12 cellular contexts compared by ENCODE assay signal in the genomic region with DNA sequence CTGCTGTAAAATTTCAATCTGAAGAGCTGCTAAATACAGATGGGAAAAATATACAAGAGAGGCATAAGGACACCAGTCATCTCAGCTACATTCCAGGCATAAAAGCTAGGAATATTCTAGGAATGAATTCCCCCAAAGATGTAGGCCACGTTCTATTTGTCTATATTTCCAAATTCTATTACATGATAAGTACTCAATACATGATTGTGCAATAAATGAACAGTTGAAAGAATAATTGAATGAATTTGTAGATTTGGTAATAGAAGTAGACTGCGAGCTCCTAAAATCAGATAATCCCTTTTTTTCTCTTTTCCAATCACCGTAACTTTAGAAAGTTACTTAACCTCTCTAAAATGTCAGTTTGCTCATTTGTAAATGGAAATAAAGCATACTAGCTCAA. TPM values are rescaled to one million over a fixed set of nuclear protein-coding genes. Genes with fewer than 3 reads are reported as not detected.
"Had no signal": no experiment of that assay in that cellular context is flagged by ENCODE, and none has a peak within 500 bp of the region (broad histone marks: within the 10 kb centered on the region; RNA-seq: fewer than 3 reads in every experiment).

No MANE protein-coding gene starts in this region.

- H3K27ac ChIP-seq: GM23248 had no signal

- H3K4me1 ChIP-seq: HAP-1 had no signal

- DNase-seq: GM23248, GOT3, H7, H9, HCEC 1CT, HFFc6 had no signal

- FAIRE-seq: H1, H54 had no signal

- H3K36me3 ChIP-seq: HAP-1 had no signal

- H3K4me3 ChIP-seq: GM23248, GM23338, HAP-1 had no signal

- H3K4me2 ChIP-seq: GM23338 had no signal

- H3K9ac ChIP-seq: GM23248 had no signal

- ATAC-seq: GM23338, HCT116 had no signal

- H2AFZ ChIP-seq: GM23248, GM23338 had no signal

- H3K9me3 ChIP-seq: HAP-1 had no signal

RNA-seq across cellular contexts. Expression of a gene that starts 48.5 kb away (rescaled TPM):
- total RNA-seq: GM23248, H4, HFFc6 had no signal
- polyA plus RNA-seq: GM23248 had no signal
